In genomic region chr12:66799548-66799947, GRCh38 we compare ENCODE assay signal across 18 cellular contexts.
"Had no signal": no experiment of that assay in that cellular context is flagged by ENCODE, and none has a peak within 500 bp of the region (broad histone marks: within the 10 kb centered on the region; RNA-seq: fewer than 3 reads in every experiment).

No MANE protein-coding gene starts in this region.

- H3K27ac ChIP-seq: WERI-Rb-1 had no signal

- H3K36me3 ChIP-seq: WERI-Rb-1 had no signal

- DNase-seq: activated CD4-positive, alpha-beta T cell treated with anti-CD3 and anti-CD28 coated beads for 36 hours; activated CD4-positive, alpha-beta T cell treated with anti-CD3 and anti-CD28 coated beads, Interleukin-2, amount 50 U/mL, for 1 hour; activated CD8-positive, alpha-beta memory T cell treated with anti-CD3 and anti-CD28 coated beads, Interleukin-2, amount 50 U/mL, for 4 hours; activated CD8-positive, alpha-beta T cell treated with anti-CD3 and anti-CD28 coated beads for 36 hours; activated gamma-delta T cell treated with Interleukin-2 at 50 U/mL for 16 hours; activated naive CD4-positive, alpha-beta T cell treated with anti-CD3 and anti-CD28 coated beads, Interleukin-2, amount 10 ng/mL, durations not matched to agents 7 days and 5 days; activated T-cell treated with anti-CD3 and anti-CD28 coated beads, Interleukin-2, amount 50 U/mL, for 72 hours; aorta; central memory CD4-positive, alpha-beta T cell; MM.1S; NCI-H1105; NCI-H1930; NCI-H524; PC-3; SIG-M5; T-helper 17 cell; T-helper 9 cell; WERI-Rb-1 had no signal
